7 cellular contexts compared by ENCODE assay signal in genomic region chr22:27978317-27978716, GRCh38.
"Had no signal": no experiment of that assay in that cellular context is flagged by ENCODE, and none has a peak within 500 bp of the region (broad histone marks: within the 10 kb centered on the region; RNA-seq: fewer than 3 reads in every experiment).

No MANE protein-coding gene starts in this region.

- H3K4me2 ChIP-seq: GM23338 had no signal

- H3K9me3 ChIP-seq: HAP-1 had no signal

- H3K4me3 ChIP-seq: GM23338, HAP-1, K562 had no signal

- H3K27ac Mint-ChIP-seq: GM23338 had no signal

- H3K4me3 Mint-ChIP-seq: GM23338 had no signal

- FAIRE-seq: HTR-8/SVneo, K562 had no signal

- H2AFZ ChIP-seq: GM23338 had no signal

- ATAC-seq: GM23338, HCT116, K562 had no signal

- DNase-seq: H7, IMR-90 had no signal

- H3K9me3 Mint-ChIP-seq: GM23338 had no signal
